ENCODE assay signal across 2 cellular contexts in the genomic region with DNA sequence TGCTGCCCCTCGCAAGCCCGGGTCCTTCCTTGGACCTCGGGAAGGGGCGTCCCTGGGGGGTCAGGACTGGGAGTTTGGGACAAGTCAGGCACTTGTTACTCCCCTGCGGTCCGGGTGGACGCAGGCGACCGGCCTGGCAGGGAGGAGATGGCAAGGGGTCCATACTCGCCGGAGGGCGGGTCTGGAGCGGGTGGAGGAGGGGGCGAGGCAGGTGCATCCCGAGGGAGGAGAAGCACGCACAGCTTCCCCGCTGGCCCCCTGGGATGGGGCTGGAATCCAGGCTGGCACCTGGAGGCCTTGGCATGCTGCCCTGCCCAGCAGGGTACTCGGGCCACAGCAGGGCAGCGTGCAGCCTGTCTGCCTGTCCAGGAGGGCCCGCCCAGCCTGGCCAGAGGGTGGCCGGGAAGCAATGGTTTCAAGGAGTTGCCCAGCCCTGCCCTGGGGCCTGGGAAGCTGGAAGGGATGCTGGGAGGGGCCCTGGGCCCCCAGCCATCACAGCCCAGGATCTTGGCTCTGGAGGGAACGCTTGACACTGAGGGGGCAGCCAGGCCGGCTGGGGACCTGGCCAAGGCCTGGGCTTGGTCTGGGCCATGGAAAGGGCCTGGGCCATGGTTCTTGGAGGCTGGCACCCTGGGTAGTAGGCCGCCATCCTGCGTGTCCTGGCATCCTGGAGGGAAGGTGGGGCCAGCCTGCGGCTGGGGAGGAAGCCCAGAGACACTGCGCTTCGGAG.
TF ChIP-seq lines count a peak whose summit lies in the region.

No MANE protein-coding gene starts in this region.

TF ChIP-seq in endothelial cell of umbilical vein, 7 proteins besides CTCF, POLR2A, EP300 and RAD21:
- no peak for TF ChIP-seq JUN (IDR thresholded peaks at IDR 0.05; ENCODE audit: borderline replicate concordance, insufficient read depth, insufficient read length, low read depth)

TF ChIP-seq in GM12891, 5 proteins besides CTCF, POLR2A, EP300 and RAD21:
- no peak for TF ChIP-seq POU2F2 (IDR thresholded peaks at IDR 0.05; ENCODE audit: low read depth, low read length)
- no peak for TF ChIP-seq POLR2AphosphoS5 (IDR thresholded peaks at IDR 0.05; ENCODE audit: low read depth, low read length)
- no peak for TF ChIP-seq SPI1 (IDR thresholded peaks at IDR 0.05; ENCODE audit: low read depth, low read length)
- no peak for TF ChIP-seq PAX5 (IDR thresholded peaks at IDR 0.05; ENCODE audit: insufficient read depth, low read length, severe bottlenecking)
- TF ChIP-seq TAF1 (IDR thresholded peaks at IDR 0.05; ENCODE audit: low read depth, low read length): no peak
TF ChIP-seq in GM12891: peak in this region for 0.
